Comparison of ENCODE assay signal across 17 cellular contexts in genomic region chr5:149888280-149888679, GRCh38. TPM values are rescaled to one million over a fixed set of nuclear protein-coding genes. Genes with fewer than 3 reads are reported as not detected.
"Had no signal": no experiment of that assay in that cellular context is flagged by ENCODE, and none has a peak within 500 bp of the region (broad histone marks: within the 10 kb centered on the region; RNA-seq: fewer than 3 reads in every experiment).

No MANE protein-coding gene starts in this region.

- H3K27me3 ChIP-seq: ascending aorta, esophagus squamous epithelium, neutrophil, thyroid gland had no signal

- ATAC-seq: effector memory CD8-positive, alpha-beta T cell; natural killer cell had no signal

- H3K9me3 ChIP-seq: ascending aorta, esophagus squamous epithelium, neutrophil, thyroid gland had no signal

- H3K27ac ChIP-seq: ascending aorta, neutrophil, thyroid gland had no signal

- H3K4me3 ChIP-seq: ascending aorta, esophagus squamous epithelium, thyroid gland had no signal

- H3K36me3 ChIP-seq: ascending aorta, esophagus squamous epithelium, neutrophil, thyroid gland had no signal

- H3K4me1 ChIP-seq: ascending aorta, thyroid gland had no signal

- DNase-seq: activated CD4-positive, CD25-positive, alpha-beta regulatory T cell treated with anti-CD3 and anti-CD28 coated beads, Interleukin-2, amount 50 U/mL, for 72 hours; activated gamma-delta T cell; effector memory CD8-positive, alpha-beta T cell; esophagus squamous epithelium; left ventricle myocardium superior; mesendoderm; natural killer cell; posterior cingulate gyrus; stimulated activated CD4-positive, alpha-beta T cell treated with anti-CD3 and anti-CD28 coated beads, Interleukin-2, amount 100 ng/mL, for 24 hours; stimulated activated naive CD4-positive, alpha-beta T cell treated with Interleukin-2 at 50 U/mL for 16 hours; thyroid gland had no signal

RNA-seq across cellular contexts. Expression of gene PDE6A, which starts 56.3 kb away (rescaled TPM):
- total RNA-seq: activated CD8-positive, alpha-beta memory T cell treated with anti-CD3 and anti-CD28 coated beads for 36 hours; ascending aorta; natural killer cell; subcutaneous adipose tissue; T-helper 1 cell treated with Interleukin-12 subunit alpha and Interleukin-12 subunit beta and Interleukin-4 antibody, amounts not matched to agents 30 ng/mL and 1 ng/mL, for 36 hours; thyroid gland; ureter had no signal
